ENCODE assay signal across 1 cellular context in the genomic region with DNA sequence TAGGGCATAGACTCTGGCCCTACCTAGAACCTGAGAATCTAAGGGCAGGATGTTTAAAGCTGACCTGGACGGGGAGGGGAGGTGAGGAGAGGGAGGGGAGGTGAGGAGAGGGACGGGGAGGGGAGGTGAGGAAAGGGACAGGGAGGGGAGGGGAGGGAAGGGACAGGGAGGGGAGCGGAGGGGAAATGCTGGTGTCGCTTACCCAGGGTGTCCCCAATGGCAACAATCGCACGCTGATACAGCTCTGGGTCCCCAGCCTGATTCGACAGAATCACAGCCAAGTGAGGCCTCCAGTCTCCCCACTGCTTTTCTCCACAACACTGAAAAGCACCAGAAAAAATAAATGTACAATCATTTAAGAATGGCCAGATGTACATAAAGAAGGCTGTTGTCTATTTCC.
TF ChIP-seq lines count a peak whose summit lies in the region.

No MANE protein-coding gene starts in this region.

TF ChIP-seq in SK-N-SH treated with all-trans-retinoic acid at 6 μM for 48 hours, 23 proteins besides CTCF, POLR2A, EP300 and RAD21 (continued from another document):
- TF ChIP-seq ZNF8 (CRISPR knock-in tag; IDR thresholded peaks at IDR 0.05) (no peak), ZNF70 (CRISPR knock-in tag; IDR thresholded peaks at IDR 0.05) (no peak), ARNTL (CRISPR knock-in tag; IDR thresholded peaks at IDR 0.05; ENCODE audit: borderline replicate concordance, low read depth) (no peak), CSDC2 (CRISPR knock-in tag; IDR thresholded peaks at IDR 0.05) (no peak)
- TF ChIP-seq, protein P1, sequence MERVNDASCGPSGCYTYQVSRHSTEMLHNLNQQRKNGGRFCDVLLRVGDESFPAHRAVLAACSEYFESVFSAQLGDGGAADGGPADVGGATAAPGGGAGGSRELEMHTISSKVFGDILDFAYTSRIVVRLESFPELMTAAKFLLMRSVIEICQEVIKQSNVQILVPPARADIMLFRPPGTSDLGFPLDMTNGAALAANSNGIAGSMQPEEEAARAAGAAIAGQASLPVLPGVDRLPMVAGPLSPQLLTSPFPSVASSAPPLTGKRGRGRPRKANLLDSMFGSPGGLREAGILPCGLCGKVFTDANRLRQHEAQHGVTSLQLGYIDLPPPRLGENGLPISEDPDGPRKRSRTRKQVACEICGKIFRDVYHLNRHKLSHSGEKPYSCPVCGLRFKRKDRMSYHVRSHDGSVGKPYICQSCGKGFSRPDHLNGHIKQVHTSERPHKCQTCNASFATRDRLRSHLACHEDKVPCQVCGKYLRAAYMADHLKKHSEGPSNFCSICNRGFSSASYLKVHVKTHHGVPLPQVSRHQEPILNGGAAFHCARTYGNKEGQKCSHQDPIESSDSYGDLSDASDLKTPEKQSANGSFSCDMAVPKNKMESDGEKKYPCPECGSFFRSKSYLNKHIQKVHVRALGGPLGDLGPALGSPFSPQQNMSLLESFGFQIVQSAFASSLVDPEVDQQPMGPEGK (CRISPR knock-in tag; IDR thresholded peaks at IDR 0.05; ENCODE audit: borderline replicate concordance), result no peak
TF ChIP-seq in SK-N-SH treated with all-trans-retinoic acid at 6 μM for 48 hours: peak in this region for 0.
